In the genomic region with DNA sequence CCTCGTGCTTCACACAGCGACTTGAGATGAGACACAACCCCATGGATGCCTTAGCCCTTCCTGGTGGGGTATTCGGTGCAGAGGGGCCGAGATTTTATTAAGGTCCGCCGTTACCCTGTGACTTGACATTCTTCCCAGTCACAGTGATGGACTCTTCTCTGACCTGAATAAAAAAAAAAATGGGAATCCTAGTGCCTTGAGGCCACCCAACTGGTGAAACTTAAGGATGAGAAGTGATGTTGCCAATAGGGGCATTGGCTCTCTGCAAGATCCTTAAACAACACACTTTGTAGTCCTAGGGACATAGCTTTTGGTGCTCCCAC, we compare ENCODE assay signal across 8 cellular contexts. TPM values are rescaled to one million over a fixed set of nuclear protein-coding genes. Genes with fewer than 3 reads are reported as not detected.
DNase-seq lines count a peak whose midpoint lies in the region; ATAC-seq, FAIRE-seq and TF ChIP-seq lines count a peak whose summit lies in the region.

No MANE protein-coding gene starts in this region.

- whole genome bisulfite sequencing in esophagus muscularis mucosa: 58% methylated on average over 4 of the region's 6 CpGs

- H3K27ac ChIP-seq in esophagus muscularis mucosa (replicated peaks in 1 of 4) (peak overlapping the region; percentile 98 to 99 (median 98)), gastrocnemius medialis (peak overlapping the region; percentile 88 to 99 (median 96))

- peak in 1 of 2 donors; percentile 8 for ATAC-seq in gastrocnemius medialis
- ATAC-seq in GM19463 (IDR thresholded peaks at IDR 0.05; ENCODE audit: unreplicated experiment): no peak
- ATAC-seq in HG03439 (IDR thresholded peaks at IDR 0.05; ENCODE audit: unreplicated experiment): no peak

- intact Hi-C loops in esophagus muscularis mucosa (cut with DNase I) (loop anchor here (5.0 kb wide), 1 partner anchor 115 kb away; no protein-coding TSS in a partner anchor), gastrocnemius medialis (cut with DNase I; ENCODE audit: low total_unique reads) (loop anchor here (10.0 kb wide), 1 partner anchor 997 kb away; the partner anchor contains the start of gene RNF114)

- H3K9me3 ChIP-seq in esophagus muscularis mucosa (no peaks in the 10 kb centered on the region), gastrocnemius medialis (no peaks in the 10 kb centered on the region)

- H3K4me3 ChIP-seq in esophagus muscularis mucosa: peak overlapping the region; percentile 73 to 94 (median 87)
- H3K4me3 ChIP-seq in gastrocnemius medialis: peak overlapping the region; percentile 59 to 87 (median 74)

- DNase-seq in GM19239 (ENCODE audit: insufficient read length, low spot score) (no peak), RKO (ENCODE audit: low spot score) (peak; percentile 61), esophagus muscularis mucosa (ENCODE audit: extremely low spot score) (no peak), gastrocnemius medialis (no peak), MV-4-11 (lab: John Stamatoyannopoulos, UW) (no peak), T-helper 9 cell (no peak)

- peak; percentile 18 for FAIRE-seq in GM19239 (lab: Jason Lieb, UNC)

- H3K27me3 ChIP-seq in esophagus muscularis mucosa: peaks cover 0 to 4% (median 0%) of the 10 kb centered on the region in 4 donors
- H3K27me3 ChIP-seq in gastrocnemius medialis: no peaks in the 10 kb centered on the region

- TF ChIP-seq CTCF in esophagus muscularis mucosa (IDR thresholded peaks at IDR 0.05) (no peak), gastrocnemius medialis (IDR thresholded peaks at IDR 0.05 in 4 of 5, conservative IDR thresholded peaks at IDR 0.05 in 1 of 5) (no peak)

- no peak for TF ChIP-seq EP300 in esophagus muscularis mucosa (IDR thresholded peaks at IDR 0.05)

- peaks cover 14 to 50% (median 29%) of the 10 kb centered on the region in 4 donors for H3K36me3 ChIP-seq in esophagus muscularis mucosa
- peaks cover 0 to 29% of the 10 kb centered on the region in 2 donors for H3K36me3 ChIP-seq in gastrocnemius medialis

- H3K4me1 ChIP-seq in esophagus muscularis mucosa (peaks cover 26 to 41% (median 37%) of the 10 kb centered on the region in 4 donors), gastrocnemius medialis (peaks cover 27 to 33% of the 10 kb centered on the region in 2 donors)

- in situ Hi-C loops in gastrocnemius medialis (cut with MboI; ENCODE audit: low sequenced_read_pairs in 4 of 4): loop anchor here in 3 of 4 donors (10.0 kb wide), 1 partner anchor 137 kb away; the partner anchor contains the start of gene BCAS4 (in 3 of the 3)

- TF ChIP-seq POLR2A in esophagus muscularis mucosa (IDR thresholded peaks at IDR 0.05; ENCODE audit: low read depth): no peak
- no peak for TF ChIP-seq POLR2A in gastrocnemius medialis (IDR thresholded peaks at IDR 0.05)

RNA-seq across cellular contexts. Expression of gene ADNP, which starts 0.7 kb away (rescaled TPM):
- total RNA-seq in esophagus muscularis mucosa (10 to 100 TPM; 39.1 to 59.8 (median 48.2) TPM), gastrocnemius medialis (10 to 100 TPM; 24.0 to 35.4 (median 31.5) TPM)

RNA-seq across cellular contexts. Expression of gene DPM1, which starts 26.4 kb away (rescaled TPM):
- total RNA-seq in esophagus muscularis mucosa (10 to 100 TPM; 33.6 to 56.3 (median 41.7) TPM), gastrocnemius medialis (100 to 1,000 TPM in 1 of 4 donors, 10 to 100 TPM in 3; 55.5 to 120 (median 73.7) TPM)

RNA-seq across cellular contexts. Expression of gene MOCS3, which starts 26.6 kb away (rescaled TPM):
- total RNA-seq in esophagus muscularis mucosa (1 to 10 TPM; 2.9 to 6.2 (median 4.2) TPM), gastrocnemius medialis (1 to 10 TPM; 3.1 to 5.7 (median 4.7) TPM)
